11 cellular contexts compared by ENCODE assay signal in the genomic region with DNA sequence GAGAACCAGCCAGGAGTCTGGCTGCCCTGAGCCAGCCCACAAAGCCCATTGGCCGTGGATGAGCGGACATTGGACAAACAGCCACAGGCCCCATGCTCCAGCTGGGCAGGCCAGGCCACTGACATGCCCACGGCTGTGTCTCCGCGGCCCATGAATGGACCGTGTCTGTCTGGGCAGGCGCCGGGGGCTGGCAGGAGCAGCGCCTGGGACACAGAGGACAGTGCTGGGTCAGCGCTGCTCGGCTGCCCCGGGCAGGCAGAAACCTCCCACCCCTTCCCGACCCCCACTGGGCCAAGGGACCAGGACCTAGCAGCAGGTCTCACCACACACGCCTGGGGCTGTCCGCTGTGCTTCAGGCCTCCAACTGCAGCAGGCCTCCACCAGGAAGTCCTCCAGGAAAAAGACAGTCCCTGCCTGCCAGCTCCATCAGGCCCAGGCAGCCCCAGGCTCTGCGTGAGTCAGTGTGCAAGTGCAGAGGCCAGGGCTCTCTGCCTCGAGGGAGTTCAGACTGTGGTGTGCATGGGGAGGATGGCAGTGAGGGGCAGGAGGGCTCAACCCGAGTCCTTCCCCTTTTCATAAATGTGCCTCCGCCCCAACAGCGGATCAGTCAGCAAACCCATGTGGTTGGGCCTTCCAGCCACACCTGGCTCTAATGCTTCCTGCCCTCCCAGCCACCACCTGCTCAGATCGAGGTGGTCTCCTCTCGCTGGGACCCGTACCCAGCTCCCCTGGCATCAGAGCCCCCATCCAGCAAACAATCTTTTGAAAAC. TPM values are rescaled to one million over a fixed set of nuclear protein-coding genes. Genes with fewer than 3 reads are reported as not detected.
A peak's percentile ranks its signal among the peaks of the same experiment; 100 is the strongest.
DNase-seq lines count a peak whose midpoint lies in the region; ATAC-seq and TF ChIP-seq lines count a peak whose summit lies in the region.
"Had no signal": no experiment of that assay in that cellular context is flagged by ENCODE, and none has a peak within 500 bp of the region (broad histone marks: within the 10 kb centered on the region; RNA-seq: fewer than 3 reads in every experiment).

No MANE protein-coding gene starts in this region.

- H3K4ac ChIP-seq in H9 (ENCODE audit: low read depth, low read length), result no peak overlapping the region

- no peak overlapping the region for H2AFZ ChIP-seq in H9 (ENCODE audit: low read length)

- H4K8ac ChIP-seq in H9 (replicated peaks; ENCODE audit: insufficient read length, low read depth, low read length), result no peak overlapping the region

- H4K91ac ChIP-seq in H9 (ENCODE audit: insufficient read length, low read depth, low read length), result no peak overlapping the region

- H3K23ac ChIP-seq in H9 (ENCODE audit: insufficient read length, low read depth, low read length), result no peak overlapping the region

- H3K9me3 ChIP-seq in H9 (ENCODE audit: control insufficient read depth, low read depth, low read length), result no peaks in the 10 kb centered on the region

- H2BK120ac ChIP-seq in H9 (ENCODE audit: low read depth, low read length, poor library complexity, severe bottlenecking), result no peak overlapping the region

- no peak overlapping the region for H3K27ac ChIP-seq in H9 (ENCODE audit: insufficient read length, low read depth, low read length)
- H3K27ac ChIP-seq in RWPE1, result peak overlapping the region; percentile 91
- H3K27ac ChIP-seq: HL-60 had no signal

- H3K9me3 Mint-ChIP-seq in H9, result no peaks in the 10 kb centered on the region

- no peak overlapping the region for H2BK5ac ChIP-seq in H9 (ENCODE audit: insufficient read length, low read length)

- no peaks in the 10 kb centered on the region for H3K23me2 ChIP-seq in H9 (ENCODE audit: insufficient read length, low read depth, low read length, poor library complexity, severe bottlenecking)

- H3K14ac ChIP-seq in H9 (ENCODE audit: insufficient read depth, low read length), result peak overlapping the region; percentile 55; the same call in 1 of the 2 replicates

- no peak overlapping the region for H3K4me2 ChIP-seq in H9 (ENCODE audit: insufficient read depth, insufficient read length, low read length)

- no peak overlapping the region; the same call in 1 of the 2 replicates for H2BK15ac ChIP-seq in H9 (ENCODE audit: low read depth, low read length)

- no peaks in the 10 kb centered on the region for H3K27me3 ChIP-seq in H9 (ENCODE audit: insufficient read depth, low read length)

- H3K27ac Mint-ChIP-seq in H9, result peak overlapping the region in 1 of 3 experiments; percentile 47; a peak in 1 of 7 replicates

- CTCF ChIA-PET in RWPE1 (lab: Yijun Ruan, JAX), result no interaction called here

- no peak for TF ChIP-seq CTCF in H9 (conservative IDR thresholded peaks at IDR 0.05)
- no peak for TF ChIP-seq CTCF in RWPE1 (conservative IDR thresholded peaks at IDR 0.05; ENCODE audit: low read depth)

- H3K4me1 ChIP-seq in H9 (ENCODE audit: insufficient read depth, low read length), result peaks cover 2% of the 10 kb centered on the region; the same call in 1 of the 2 replicates

- H3T11ph ChIP-seq in H9 (ENCODE audit: low read length), result no peak overlapping the region

- no peak for DNase-seq in H9
- no peak for DNase-seq in RWPE1 (ENCODE audit: low spot score)
- DNase-seq in foreskin melanocyte, result peak; percentile 32
- peak; percentile 78 for DNase-seq in pons (ENCODE audit: low spot score)
- DNase-seq in NCI-H1048 (lab: John Stamatoyannopoulos, UW), result no peak
- DNase-seq: DMS 273 treated with DMSO at 0.1 percent for 48 hours, SHP77 had no signal

- no peaks in the 10 kb centered on the region for H3K79me2 ChIP-seq in H9 (ENCODE audit: insufficient read depth, low read length)

- H3K4me3 Mint-ChIP-seq in H9, result no peak overlapping the region

- H3K79me1 ChIP-seq in H9 (ENCODE audit: insufficient read depth, low read depth, low read length, poor library complexity, severe bottlenecking), result no peaks in the 10 kb centered on the region

- no peaks in the 10 kb centered on the region for H4K20me1 ChIP-seq in H9 (ENCODE audit: control insufficient read depth, insufficient read depth, insufficient read length)

- H3K18ac ChIP-seq in H9 (ENCODE audit: insufficient read length, low read depth, low read length), result no peak overlapping the region

- no peak overlapping the region for H2BK20ac ChIP-seq in H9 (ENCODE audit: low read depth, low read length, poor library complexity, severe bottlenecking)

- no CpG with 5 or more reads among the region's 23 CpGs for WGBS in H9 (ENCODE audit: extremely low coverage, insufficient read length, low lambda C conversion rate)

- H2BK12ac ChIP-seq in H9 (ENCODE audit: insufficient read length, low read depth, low read length), result no peak overlapping the region

- POLR2A ChIA-PET in RWPE1 (lab: Yijun Ruan, JAX; ENCODE audit: low non-redundant PET), result no interaction called here

- no peak overlapping the region for H3K9ac ChIP-seq in H9 (ENCODE audit: extremely low read depth, insufficient read length, low read length)

- H3K27me3 Mint-ChIP-seq in H9 (ENCODE audit: low read depth), result peaks cover 2% of the 10 kb centered on the region

- H3K4me1 Mint-ChIP-seq in H9, result peaks cover 26 to 40% of the 10 kb centered on the region in 2 experiments

- H2AK5ac ChIP-seq in H9 (ENCODE audit: insufficient read length, low read length), result no peak overlapping the region

- H3K36me3 Mint-ChIP-seq in H9 (ENCODE audit: insufficient read depth in 1 of 3, low read depth in 3 of 3), result no peaks in the 10 kb centered on the region

- H3K56ac ChIP-seq in H9 (ENCODE audit: insufficient read length, low read depth, low read length), result no peak overlapping the region

- H4K5ac ChIP-seq in H9 (ENCODE audit: insufficient read length, low read depth, low read length), result no peak overlapping the region

- ATAC-seq in GM19324 (IDR thresholded peaks at IDR 0.05; ENCODE audit: low FRiP score, unreplicated experiment) (no peak), HG03025 (IDR thresholded peaks at IDR 0.05; ENCODE audit: low FRiP score, unreplicated experiment) (no peak), GM21576 (IDR thresholded peaks at IDR 0.05; ENCODE audit: unreplicated experiment) (no peak)

RNA-seq across cellular contexts. Expression of a gene that starts 17.2 kb away (rescaled TPM):
- 75.7 and 81.2 TPM in 2 replicates for total RNA-seq in H9 (2021)

RNA-seq across cellular contexts. Expression of a gene that starts 54.6 kb away (rescaled TPM):
- 150 and 156 TPM in 2 replicates for total RNA-seq in H9 (2021)

RNA-seq across cellular contexts. Expression of a gene that starts 54.8 kb away (rescaled TPM):
- total RNA-seq in H9 (2021), result 27.3 and 30.4 TPM in 2 replicates

Comparison
In these comparisons a context has a peak if more than half of its experiments do, and no peak if none do; other contexts are left out.
1. DNase-seq: peak in foreskin melanocyte (single experiment) and pons (single experiment); none in H9 (single experiment), RWPE1 (single experiment) and NCI-H1048 (single experiment).